ENCODE assay signal across 1 cellular context in the genomic region with DNA sequence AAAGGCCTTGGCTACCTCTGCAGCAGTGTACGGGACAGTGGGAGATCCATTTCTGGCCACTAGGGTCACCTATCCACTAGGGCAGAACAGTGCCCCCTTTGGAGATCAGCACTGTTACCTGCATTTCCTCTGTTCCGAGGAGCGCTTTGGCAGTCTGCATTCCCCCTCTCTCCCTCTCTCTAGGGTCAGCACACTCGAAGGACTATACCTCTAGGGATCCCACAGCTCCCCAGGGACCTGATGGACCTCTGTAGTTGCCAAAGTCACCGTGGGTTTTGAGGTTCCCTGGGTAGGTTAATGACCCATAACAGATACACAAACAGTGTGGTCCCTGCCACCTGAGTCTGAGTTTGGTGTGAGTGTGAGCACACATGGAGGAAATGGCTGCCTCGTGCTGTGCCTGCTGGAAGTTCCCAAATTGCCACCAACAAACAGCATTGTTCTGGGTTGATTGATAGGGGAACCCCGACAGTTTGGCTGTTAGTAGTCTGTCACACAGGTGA.
TF ChIP-seq lines count a peak whose summit lies in the region.

No MANE protein-coding gene starts in this region.

TF ChIP-seq in SK-N-SH, 30 proteins besides CTCF, POLR2A, EP300 and RAD21 (continued from another document):
- TF ChIP-seq ZBTB33 (IDR thresholded peaks at IDR 0.05; ENCODE audit: borderline replicate concordance, low read depth) (no peak), IRF3 (IDR thresholded peaks at IDR 0.05; ENCODE audit: low read depth, low read length) (no peak), USF1 (IDR thresholded peaks at IDR 0.05; ENCODE audit: borderline replicate concordance, low read depth) (no peak), RFX5 (IDR thresholded peaks at IDR 0.05; ENCODE audit: low read length) (no peak), FOXM1 (IDR thresholded peaks at IDR 0.05; ENCODE audit: low read depth) (no peak)
- TF ChIP-seq, protein P1, sequence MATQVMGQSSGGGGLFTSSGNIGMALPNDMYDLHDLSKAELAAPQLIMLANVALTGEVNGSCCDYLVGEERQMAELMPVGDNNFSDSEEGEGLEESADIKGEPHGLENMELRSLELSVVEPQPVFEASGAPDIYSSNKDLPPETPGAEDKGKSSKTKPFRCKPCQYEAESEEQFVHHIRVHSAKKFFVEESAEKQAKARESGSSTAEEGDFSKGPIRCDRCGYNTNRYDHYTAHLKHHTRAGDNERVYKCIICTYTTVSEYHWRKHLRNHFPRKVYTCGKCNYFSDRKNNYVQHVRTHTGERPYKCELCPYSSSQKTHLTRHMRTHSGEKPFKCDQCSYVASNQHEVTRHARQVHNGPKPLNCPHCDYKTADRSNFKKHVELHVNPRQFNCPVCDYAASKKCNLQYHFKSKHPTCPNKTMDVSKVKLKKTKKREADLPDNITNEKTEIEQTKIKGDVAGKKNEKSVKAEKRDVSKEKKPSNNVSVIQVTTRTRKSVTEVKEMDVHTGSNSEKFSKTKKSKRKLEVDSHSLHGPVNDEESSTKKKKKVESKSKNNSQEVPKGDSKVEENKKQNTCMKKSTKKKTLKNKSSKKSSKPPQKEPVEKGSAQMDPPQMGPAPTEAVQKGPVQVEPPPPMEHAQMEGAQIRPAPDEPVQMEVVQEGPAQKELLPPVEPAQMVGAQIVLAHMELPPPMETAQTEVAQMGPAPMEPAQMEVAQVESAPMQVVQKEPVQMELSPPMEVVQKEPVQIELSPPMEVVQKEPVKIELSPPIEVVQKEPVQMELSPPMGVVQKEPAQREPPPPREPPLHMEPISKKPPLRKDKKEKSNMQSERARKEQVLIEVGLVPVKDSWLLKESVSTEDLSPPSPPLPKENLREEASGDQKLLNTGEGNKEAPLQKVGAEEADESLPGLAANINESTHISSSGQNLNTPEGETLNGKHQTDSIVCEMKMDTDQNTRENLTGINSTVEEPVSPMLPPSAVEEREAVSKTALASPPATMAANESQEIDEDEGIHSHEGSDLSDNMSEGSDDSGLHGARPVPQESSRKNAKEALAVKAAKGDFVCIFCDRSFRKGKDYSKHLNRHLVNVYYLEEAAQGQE (IDR thresholded peaks at IDR 0.05; ENCODE audit: low read depth, low read length) = no peak
